ENCODE assay signal across 2 cellular contexts in the genomic region with DNA sequence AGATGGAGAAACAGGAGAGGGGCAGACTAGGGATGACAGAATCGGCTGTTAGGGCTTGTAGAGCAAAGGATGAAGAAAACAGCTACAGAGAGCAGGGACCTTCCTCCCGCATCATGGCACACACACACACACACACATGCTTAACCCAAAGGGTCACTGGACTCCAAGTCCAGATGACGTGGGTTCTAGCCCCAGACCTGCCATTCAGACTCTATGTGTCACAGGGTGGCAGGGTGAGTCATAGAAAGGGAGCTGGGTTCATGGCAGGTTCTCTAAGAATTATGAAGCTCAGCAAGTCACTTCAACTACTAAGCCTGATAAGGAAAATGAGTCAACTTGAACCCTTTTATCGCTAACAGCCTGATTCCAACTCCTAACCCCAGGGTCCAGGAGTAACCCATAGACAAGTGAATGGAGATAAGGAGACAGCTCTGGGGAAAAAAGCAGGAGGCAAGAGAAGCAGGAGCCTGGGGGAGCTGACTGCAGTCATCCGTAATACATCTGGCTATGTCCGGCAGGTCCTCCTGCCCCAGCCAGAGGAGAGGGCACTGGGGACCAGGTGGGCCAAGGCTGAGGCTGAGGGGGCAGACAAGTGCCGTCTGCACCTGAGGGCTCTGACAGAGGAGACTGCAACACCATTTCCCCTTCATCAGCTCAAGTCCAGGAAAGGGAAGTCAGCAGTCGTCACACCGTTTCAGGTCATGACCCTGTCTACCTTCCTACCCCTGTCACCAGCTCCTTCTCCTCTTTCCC.
TF ChIP-seq lines count a peak whose summit lies in the region.

No MANE protein-coding gene starts in this region.

TF ChIP-seq in HCT116, 20 proteins besides CTCF, POLR2A, EP300 and RAD21:
- TF ChIP-seq YY1 (IDR thresholded peaks at IDR 0.05; ENCODE audit: extremely low read depth, insufficient replicate concordance, low read depth, low read length) (peak; percentile 20), SIN3A (IDR thresholded peaks at IDR 0.05; ENCODE audit: low read depth) (no peak), EZH2 (IDR thresholded peaks at IDR 0.05) (no peak), SP1 (IDR thresholded peaks at IDR 0.05; ENCODE audit: low read depth) (no peak), EGR1 (IDR thresholded peaks at IDR 0.05; ENCODE audit: low read depth) (no peak), TCF7L2 (IDR thresholded peaks at IDR 0.05; ENCODE audit: borderline replicate concordance, extremely low read depth, insufficient read depth, insufficient read length) (no peak), MAX (IDR thresholded peaks at IDR 0.05) (no peak), POLR2AphosphoS5 (IDR thresholded peaks at IDR 0.05; ENCODE audit: low read depth, low read length) (peak; percentile 70), JUND (IDR thresholded peaks at IDR 0.05) (no peak), ZBTB33 (IDR thresholded peaks at IDR 0.05; ENCODE audit: extremely low read depth, insufficient replicate concordance, low read length) (no peak)
- TF ChIP-seq, protein P1, sequence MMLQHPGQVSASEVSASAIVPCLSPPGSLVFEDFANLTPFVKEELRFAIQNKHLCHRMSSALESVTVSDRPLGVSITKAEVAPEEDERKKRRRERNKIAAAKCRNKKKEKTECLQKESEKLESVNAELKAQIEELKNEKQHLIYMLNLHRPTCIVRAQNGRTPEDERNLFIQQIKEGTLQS (IDR thresholded peaks at IDR 0.05): no peak

TF ChIP-seq in endothelial cell of umbilical vein, 7 proteins besides CTCF, POLR2A, EP300 and RAD21:
- TF ChIP-seq FOS (IDR thresholded peaks at IDR 0.05; ENCODE audit: borderline replicate concordance, insufficient read depth, low read length): peak; percentile 98
- TF ChIP-seq JUN (IDR thresholded peaks at IDR 0.05; ENCODE audit: borderline replicate concordance, insufficient read depth, insufficient read length, low read depth): peak; percentile 95
- TF ChIP-seq GATA2 (IDR thresholded peaks at IDR 0.05; ENCODE audit: insufficient read depth, insufficient read length, low read depth, low read length): peak; percentile 94
- TF ChIP-seq MYC (IDR thresholded peaks at IDR 0.05; ENCODE audit: low read depth, low read length): no peak
- TF ChIP-seq POLR2AphosphoS5 (IDR thresholded peaks at IDR 0.05; ENCODE audit: insufficient read depth, low read depth, low read length): peak; percentile 63
- TF ChIP-seq MAX (IDR thresholded peaks at IDR 0.05; ENCODE audit: insufficient read depth, insufficient read length): no peak
- TF ChIP-seq EZH2 (IDR thresholded peaks at IDR 0.05; ENCODE audit: borderline replicate concordance, low read depth, low read length, severe bottlenecking): no peak
